Comparison of ENCODE assay signal across 9 cellular contexts in genomic region chr10:3808689-3809199, GRCh38. TPM values are rescaled to one million over a fixed set of nuclear protein-coding genes. Genes with fewer than 3 reads are reported as not detected.
DNase-seq lines count a peak whose midpoint lies in the region; ATAC-seq lines count a peak whose summit lies in the region.
"Had no signal": no experiment of that assay in that cellular context is flagged by ENCODE, and none has a peak within 500 bp of the region (broad histone marks: within the 10 kb centered on the region; RNA-seq: fewer than 3 reads in every experiment).

No MANE protein-coding gene starts in this region.

- no peaks in the 10 kb centered on the region for H3K27me3 Mint-ChIP-seq in activated CD8-positive, alpha-beta T cell treated with anti-CD3 and anti-CD28 coated beads, Interleukin-2, amount 10 ng/mL, durations not matched to agents 7 days and 5 days (ENCODE audit: low read depth)
- H3K27me3 Mint-ChIP-seq in immature natural killer cell (ENCODE audit: low read depth in 3 of 3) = peaks cover 27 to 42% (median 32%) of the 10 kb centered on the region in 3 donors
- H3K27me3 Mint-ChIP-seq in stimulated activated memory B cell treated with anti-CD40 and anti-IgM and Interleukin-4, amounts not matched to agents 10 μg/mL and 1 μg/mL and 100 μg/mL, for 72 hours = no peaks in the 10 kb centered on the region

- peak overlapping the region; percentile 91 for H3K27ac Mint-ChIP-seq in activated CD8-positive, alpha-beta T cell treated with anti-CD3 and anti-CD28 coated beads, Interleukin-2, amount 10 ng/mL, durations not matched to agents 7 days and 5 days
- no peak overlapping the region for H3K27ac Mint-ChIP-seq in immature natural killer cell
- H3K27ac Mint-ChIP-seq in stimulated activated memory B cell treated with anti-CD40 and anti-IgM and Interleukin-4, amounts not matched to agents 10 μg/mL and 1 μg/mL and 100 μg/mL, for 72 hours = peak overlapping the region; percentile 14

- H3K9me3 Mint-ChIP-seq in activated CD8-positive, alpha-beta T cell treated with anti-CD3 and anti-CD28 coated beads, Interleukin-2, amount 10 ng/mL, durations not matched to agents 7 days and 5 days (ENCODE audit: insufficient read depth) = no peaks in the 10 kb centered on the region
- no peaks in the 10 kb centered on the region for H3K9me3 Mint-ChIP-seq in immature natural killer cell
- no peaks in the 10 kb centered on the region for H3K9me3 Mint-ChIP-seq in stimulated activated memory B cell treated with anti-CD40 and anti-IgM and Interleukin-4, amounts not matched to agents 10 μg/mL and 1 μg/mL and 100 μg/mL, for 72 hours

- H3K4me1 Mint-ChIP-seq in activated CD8-positive, alpha-beta T cell treated with anti-CD3 and anti-CD28 coated beads, Interleukin-2, amount 10 ng/mL, durations not matched to agents 7 days and 5 days (ENCODE audit: low read depth) = peaks cover 80% of the 10 kb centered on the region
- peaks cover 7 to 23% of the 10 kb centered on the region in 2 donors for H3K4me1 Mint-ChIP-seq in immature natural killer cell
- H3K4me1 Mint-ChIP-seq in stimulated activated memory B cell treated with anti-CD40 and anti-IgM and Interleukin-4, amounts not matched to agents 10 μg/mL and 1 μg/mL and 100 μg/mL, for 72 hours = peaks cover 73% of the 10 kb centered on the region

- POLR2A ChIA-PET in activated CD8-positive, alpha-beta T cell treated with anti-CD3 and anti-CD28 coated beads, Interleukin-2, amount 10 ng/mL, durations not matched to agents 7 days and 5 days (lab: Charles Lee) = interaction anchor here (1.2 to 13.1 kb wide), 7 partner anchors 26 to 163 kb away, joined by 4 to 658 read pairs (median 20); partner anchors contain the start of gene KLF6

- no peak overlapping the region for H3K4me3 Mint-ChIP-seq in activated CD8-positive, alpha-beta T cell treated with anti-CD3 and anti-CD28 coated beads, Interleukin-2, amount 10 ng/mL, durations not matched to agents 7 days and 5 days
- H3K4me3 Mint-ChIP-seq in immature natural killer cell = peak overlapping the region in 3 of 5 donors; percentile 78 to 86 (median 84)
- H3K4me3 Mint-ChIP-seq in stimulated activated memory B cell treated with anti-CD40 and anti-IgM and Interleukin-4, amounts not matched to agents 10 μg/mL and 1 μg/mL and 100 μg/mL, for 72 hours = no peak overlapping the region

- CTCF ChIA-PET in activated CD8-positive, alpha-beta T cell treated with anti-CD3 and anti-CD28 coated beads, Interleukin-2, amount 10 ng/mL, durations not matched to agents 7 days and 5 days (lab: Charles Lee) = interaction anchor here (0.9 to 1.0 kb wide), 2 partner anchors 31 to 152 kb away, joined by 3 read pairs; no protein-coding TSS in a partner anchor

- H3K36me3 Mint-ChIP-seq in activated CD8-positive, alpha-beta T cell treated with anti-CD3 and anti-CD28 coated beads, Interleukin-2, amount 10 ng/mL, durations not matched to agents 7 days and 5 days (ENCODE audit: low read depth) = peaks cover 6% of the 10 kb centered on the region
- no peaks in the 10 kb centered on the region for H3K36me3 Mint-ChIP-seq in immature natural killer cell
- H3K36me3 Mint-ChIP-seq in stimulated activated memory B cell treated with anti-CD40 and anti-IgM and Interleukin-4, amounts not matched to agents 10 μg/mL and 1 μg/mL and 100 μg/mL, for 72 hours = no peaks in the 10 kb centered on the region

- DNase-seq in HT-29 (ENCODE audit: low spot score) = peak; percentile 21
- DNase-seq in activated CD8-positive, alpha-beta T cell treated with anti-CD3 and anti-CD28 coated beads, Interleukin-2, amount 10 ng/mL, durations not matched to agents 7 days and 5 days = no peak
- no peak for DNase-seq in immature natural killer cell
- no peak for DNase-seq in DMS153 (lab: John Stamatoyannopoulos, UW)
- DNase-seq in stimulated activated naive CD4-positive, alpha-beta T cell treated with Interleukin-2 at 50 U/mL for 16 hours (lab: John Stamatoyannopoulos, UW) = no peak
- DNase-seq: activated CD4-positive, alpha-beta T cell treated with anti-CD3 and anti-CD28 coated beads for 4 hours; SHP77 had no signal

- ATAC-seq in activated CD8-positive, alpha-beta T cell treated with anti-CD3 and anti-CD28 coated beads, Interleukin-2, amount 10 ng/mL, durations not matched to agents 7 days and 5 days = no peak
- ATAC-seq in stimulated activated memory B cell treated with anti-CD40 and anti-IgM and Interleukin-4, amounts not matched to agents 10 μg/mL and 1 μg/mL and 100 μg/mL, for 72 hours = no peak
- no peak for ATAC-seq in HG03280 (IDR thresholded peaks at IDR 0.05; ENCODE audit: unreplicated experiment)

RNA-seq across cellular contexts. Expression of gene KLF6, which starts 23.7 kb away (rescaled TPM):
- 155 and 182 TPM in 2 replicates for total RNA-seq in HT-29 (2014; rRNA removed; shearing (Covaris generic))
- total RNA-seq in activated CD8-positive, alpha-beta T cell treated with anti-CD3 and anti-CD28 coated beads, Interleukin-2, amount 10 ng/mL, durations not matched to agents 7 days and 5 days = 100 to 1,000 TPM; 208 to 215 TPM
- polyA plus RNA-seq in immature natural killer cell = 100 to 1,000 TPM; 343 to 423 (median 353) TPM

Comparison
In these comparisons a context has a peak if more than half of its experiments do, and no peak if none do; other contexts are left out.
1. H3K27ac Mint-ChIP-seq: peak in activated CD8-positive, alpha-beta T cell treated with anti-CD3 and anti-CD28 coated beads, Interleukin-2, amount 10 ng/mL, durations not matched to agents 7 days and 5 days (single experiment) and stimulated activated memory B cell treated with anti-CD40 and anti-IgM and Interleukin-4, amounts not matched to agents 10 μg/mL and 1 μg/mL and 100 μg/mL, for 72 hours (single experiment); none in immature natural killer cell (0 of 6).
2. H3K4me3 Mint-ChIP-seq: peak in immature natural killer cell (3 of 5); none in activated CD8-positive, alpha-beta T cell treated with anti-CD3 and anti-CD28 coated beads, Interleukin-2, amount 10 ng/mL, durations not matched to agents 7 days and 5 days (single experiment) and stimulated activated memory B cell treated with anti-CD40 and anti-IgM and Interleukin-4, amounts not matched to agents 10 μg/mL and 1 μg/mL and 100 μg/mL, for 72 hours (single experiment).